17 cellular contexts compared by ENCODE assay signal in the genomic region with DNA sequence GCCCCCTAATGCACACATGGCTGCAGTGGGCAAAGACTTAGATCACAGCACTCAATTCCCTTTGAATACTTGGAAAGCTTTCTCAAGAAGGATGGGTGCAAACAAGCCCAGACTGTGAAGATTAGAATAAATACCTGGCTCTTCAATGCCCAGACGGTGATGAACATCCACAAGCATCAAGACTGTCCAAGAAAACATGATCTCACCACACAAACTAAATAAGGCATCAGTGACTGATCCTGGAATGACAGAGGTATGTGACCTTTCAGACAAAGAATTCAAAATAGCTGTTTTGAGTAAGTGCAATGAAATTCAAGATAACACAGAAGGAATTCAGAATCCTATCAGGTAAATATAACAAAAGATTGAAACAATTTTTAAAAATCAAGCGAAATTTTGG. TPM values are rescaled to one million over a fixed set of nuclear protein-coding genes. Genes with fewer than 3 reads are reported as not detected.
DNase-seq lines count a peak whose midpoint lies in the region; ATAC-seq and TF ChIP-seq lines count a peak whose summit lies in the region.
"Had no signal": no experiment of that assay in that cellular context is flagged by ENCODE, and none has a peak within 500 bp of the region (broad histone marks: within the 10 kb centered on the region; RNA-seq: fewer than 3 reads in every experiment).

No MANE protein-coding gene starts in this region.

- H3K36me3 ChIP-seq in cardiac muscle cell, result no peaks in the 10 kb centered on the region
- H3K36me3 ChIP-seq in kidney epithelial cell (ENCODE audit: control insufficient read depth, insufficient read depth, low read length), result no peaks in the 10 kb centered on the region
- H3K36me3 ChIP-seq in SJCRH30, result no peaks in the 10 kb centered on the region
- H3K36me3 ChIP-seq: HAP-1, stomach had no signal

- H3K27ac ChIP-seq in cardiac muscle cell, result peak overlapping the region; percentile 56
- H3K27ac ChIP-seq in SJCRH30, result no peak overlapping the region
- H3K27ac ChIP-seq: body of pancreas, stomach had no signal

- no peak for TF ChIP-seq CTCF in cardiac muscle cell (IDR thresholded peaks at IDR 0.05; ENCODE audit: low read depth, low read length)
- TF ChIP-seq CTCF in kidney epithelial cell (IDR thresholded peaks at IDR 0.05; ENCODE audit: insufficient read depth, low read length, poor library complexity, severe bottlenecking), result no peak

- ATAC-seq in Right ventricle myocardium superior (ENCODE audit: poor library complexity), result no peak
- ATAC-seq in HG02759 (IDR thresholded peaks at IDR 0.05; ENCODE audit: unreplicated experiment), result no peak
- ATAC-seq in GM21619 (IDR thresholded peaks at IDR 0.05; ENCODE audit: unreplicated experiment), result no peak
- ATAC-seq in GM18873 (IDR thresholded peaks at IDR 0.05; ENCODE audit: low FRiP score, unreplicated experiment), result no peak
- ATAC-seq: body of pancreas, left lobe of liver had no signal

- no peaks in the 10 kb centered on the region for H3K27me3 ChIP-seq in cardiac muscle cell
- H3K27me3 ChIP-seq in kidney epithelial cell (ENCODE audit: control insufficient read depth, insufficient read depth, low read length), result no peaks in the 10 kb centered on the region
- no peaks in the 10 kb centered on the region for H3K27me3 ChIP-seq in SJCRH30
- H3K27me3 ChIP-seq: body of pancreas, stomach had no signal

- no peaks in the 10 kb centered on the region for H3K9me3 ChIP-seq in cardiac muscle cell (ENCODE audit: low read depth)
- H3K9me3 ChIP-seq in SJCRH30 (replicated peaks), result no peaks in the 10 kb centered on the region
- H3K9me3 ChIP-seq: body of pancreas, HAP-1, stomach had no signal

- DNase-seq in cardiac muscle cell (ENCODE audit: low read depth in 1 of 2, low spot score in 1 of 2) (peak in 1 of 2 donors; percentile 9), Right ventricle myocardium superior (no peak), amniotic epithelial cell (ENCODE audit: low read depth) (peak; percentile 76), kidney epithelial cell (ENCODE audit: low read depth) (peak; percentile 77), SJCRH30 (no peak)
- DNase-seq: activated CD4-positive, alpha-beta T cell treated with anti-CD3 and anti-CD28 coated beads, Interleukin-2, amount 50 U/mL, for 4 hours; body of pancreas; glutamatergic neuron; NCI-H2029; NCI-H526; RPMI8226; stomach had no signal

- H3K4me1 ChIP-seq in cardiac muscle cell (ENCODE audit: low read depth) (peaks cover 5% of the 10 kb centered on the region), SJCRH30 (peaks cover 8% of the 10 kb centered on the region; the same call in 1 of the 2 replicates)
- H3K4me1 ChIP-seq: body of pancreas, HAP-1, stomach had no signal

- H3K4me3 ChIP-seq in cardiac muscle cell (no peak overlapping the region), kidney epithelial cell (ENCODE audit: low read depth, low read length) (no peak overlapping the region), SJCRH30 (no peak overlapping the region)
- H3K4me3 ChIP-seq: body of pancreas, HAP-1, stomach had no signal

- intact Hi-C loops in Right ventricle myocardium superior (cut with DNase I), result no loop called here

RNA-seq across cellular contexts. Expression of a gene that starts 43.8 kb away (rescaled TPM):
- 21.6 and 29.5 TPM in 2 replicates for total RNA-seq in cardiac muscle cell
- 21.1 and 32.0 TPM in 2 replicates for polyA plus RNA-seq in cardiac muscle cell
- 17.5 TPM for total RNA-seq in Right ventricle myocardium superior
- total RNA-seq in kidney epithelial cell, result 29.6 and 30.0 TPM in 2 replicates
- 37.5 and 41.3 TPM in 2 replicates for total RNA-seq in SJCRH30 (2014; rRNA removed; shearing (Covaris generic))

Comparison
In these comparisons a context has a peak if more than half of its experiments do, and no peak if none do; other contexts are left out.
1. DNase-seq: peak in amniotic epithelial cell (single experiment) and kidney epithelial cell (single experiment); none in Right ventricle myocardium superior (single experiment) and SJCRH30 (0 of 2).